In the genomic region with DNA sequence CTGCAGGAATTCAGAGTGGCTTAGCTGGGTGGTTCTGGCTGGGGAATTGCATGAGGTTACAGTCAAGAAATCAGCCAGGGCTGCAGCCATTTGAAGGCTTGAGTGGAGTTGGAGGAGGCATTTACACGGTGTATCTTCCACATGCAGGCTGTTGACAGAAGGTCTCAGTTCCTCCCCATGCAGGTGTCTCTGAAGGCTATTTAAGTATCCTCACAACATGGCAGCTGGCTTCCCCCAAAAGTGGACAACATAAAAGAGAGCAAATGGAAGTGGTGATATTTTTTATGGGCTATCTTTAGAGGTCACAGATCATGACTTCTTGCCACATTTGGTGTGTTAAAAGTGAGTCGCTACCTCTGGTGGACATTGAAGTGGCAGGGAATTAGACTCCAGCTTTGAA, we compare ENCODE assay signal across 23 cellular contexts.
"Had no signal": no experiment of that assay in that cellular context is flagged by ENCODE, and none has a peak within 500 bp of the region (broad histone marks: within the 10 kb centered on the region; RNA-seq: fewer than 3 reads in every experiment).

No MANE protein-coding gene starts in this region.

- H3K9ac ChIP-seq: SK-N-SH had no signal

- H3K4me1 Mint-ChIP-seq: T-cell had no signal

- ATAC-seq: HepG2, T-cell had no signal

- H3K36me3 Mint-ChIP-seq: T-cell had no signal

- H3K27ac Mint-ChIP-seq: T-cell; T-helper 1 cell treated with Interleukin-12 subunit alpha and Interleukin-12 subunit beta and Interleukin-4 antibody, amounts not matched to agents 30 μg/mL and 1 μg/mL, for 36 hours had no signal

- H3K9me3 ChIP-seq: SK-N-SH had no signal

- H3K27ac ChIP-seq: RWPE1 had no signal

- H3K4me3 Mint-ChIP-seq: T-cell; T-helper 1 cell treated with Interleukin-12 subunit alpha and Interleukin-12 subunit beta and Interleukin-4 antibody, amounts not matched to agents 30 μg/mL and 1 μg/mL, for 36 hours had no signal

- H3K4me2 ChIP-seq: SK-N-SH had no signal

- DNase-seq: IMR-90; Kasumi-1; KG1; NCI-H1092 treated with DMSO at 0.1 percent for 48 hours; NCI-H1436; NCI-H187; NCI-H2029; NCI-H2081 treated with DMSO at 0.1 percent for 48 hours; NCI-H2171; NCI-H226; NCI-H446; NCI-H510A; NCI-H524 treated with DMSO at 0.1 percent for 48 hours; NCI-H69; NCI-H774; NK-92 treated with Interleukin-12 subunit alpha and Interleukin-12 subunit beta, amount 100 ng/mL, for 24 hours; SHP77; SK-N-SH; SW 1271; T-cell had no signal

- H3K9me3 Mint-ChIP-seq: T-cell; T-helper 1 cell treated with Interleukin-12 subunit alpha and Interleukin-12 subunit beta and Interleukin-4 antibody, amounts not matched to agents 30 μg/mL and 1 μg/mL, for 36 hours had no signal
